8 cellular contexts compared by ENCODE assay signal in the genomic region with DNA sequence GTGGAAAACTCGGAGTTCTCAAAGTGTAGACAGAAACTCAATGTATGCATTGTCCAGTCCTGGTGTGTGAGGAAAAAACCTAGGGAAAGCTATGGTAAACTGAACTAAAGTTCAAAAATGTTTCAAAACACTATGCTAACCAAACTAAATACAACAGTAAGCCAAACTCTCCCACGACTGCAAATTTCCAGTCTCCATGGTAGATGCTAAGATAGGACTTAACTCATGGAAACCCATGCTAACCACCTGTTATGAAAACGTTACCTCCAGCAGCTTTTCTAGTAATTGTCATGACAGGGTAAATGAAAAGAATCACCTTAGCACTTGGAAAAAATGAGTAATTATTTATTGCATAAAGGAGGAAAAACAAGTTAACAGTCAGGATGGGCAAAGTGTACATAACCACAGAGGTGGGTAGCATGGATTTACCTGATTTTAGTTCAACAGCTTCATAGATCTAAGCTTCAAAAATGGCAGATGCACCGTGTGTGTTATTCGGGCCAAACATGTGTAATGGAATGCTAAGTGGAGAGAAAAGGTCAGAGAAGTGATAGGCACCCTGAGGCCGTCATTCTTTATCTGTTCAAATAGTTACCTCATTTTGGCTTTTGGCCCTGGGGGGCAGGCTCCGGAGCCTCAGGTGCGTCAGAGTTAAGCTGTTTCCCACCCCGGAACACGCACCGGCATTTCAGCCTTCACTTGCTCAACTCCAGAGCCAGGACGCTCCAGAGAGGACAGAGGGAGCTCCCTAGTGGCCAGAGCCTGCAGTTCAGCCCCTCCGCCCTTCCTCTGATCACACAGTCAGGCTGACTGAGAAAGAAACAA.
DNase-seq lines count a peak whose midpoint lies in the region; ATAC-seq and TF ChIP-seq lines count a peak whose summit lies in the region.

No MANE protein-coding gene starts in this region.

- no peak for TF ChIP-seq EP300 in esophagus muscularis mucosa (IDR thresholded peaks at IDR 0.05)

- WGBS in esophagus muscularis mucosa, result 43% methylated on average over 13 of the region's 13 CpGs

- H3K9me3 ChIP-seq in esophagus muscularis mucosa, result no peaks in the 10 kb centered on the region

- H3K36me3 ChIP-seq in esophagus muscularis mucosa, result peaks cover 0 to 15% (median 0%) of the 10 kb centered on the region in 4 donors

- H3K9me3 Mint-ChIP-seq in naive thymus-derived CD8-positive, alpha-beta T cell, result no peaks in the 10 kb centered on the region
- H3K9me3 Mint-ChIP-seq in stimulated activated effector memory CD8-positive, alpha-beta T cell treated with anti-CD3 and anti-CD28 coated beads, Interleukin-12 subunit alpha, Interleukin-12 subunit beta, amount 100 ng/mL, for 72 hours, result no peaks in the 10 kb centered on the region

- H3K4me3 Mint-ChIP-seq in naive thymus-derived CD8-positive, alpha-beta T cell, result peak overlapping the region; percentile 69 to 86 (median 78)
- H3K4me3 Mint-ChIP-seq in stimulated activated effector memory CD8-positive, alpha-beta T cell treated with anti-CD3 and anti-CD28 coated beads, Interleukin-12 subunit alpha, Interleukin-12 subunit beta, amount 100 ng/mL, for 72 hours, result peak overlapping the region; percentile 64

- H3K4me1 ChIP-seq in esophagus muscularis mucosa, result peaks cover 0 to 14% (median 6%) of the 10 kb centered on the region in 4 donors

- H3K36me3 Mint-ChIP-seq in naive thymus-derived CD8-positive, alpha-beta T cell, result peaks cover 0 to 2% (median 0%) of the 10 kb centered on the region in 3 donors
- H3K36me3 Mint-ChIP-seq in stimulated activated effector memory CD8-positive, alpha-beta T cell treated with anti-CD3 and anti-CD28 coated beads, Interleukin-12 subunit alpha, Interleukin-12 subunit beta, amount 100 ng/mL, for 72 hours, result peaks cover 5% of the 10 kb centered on the region

- no peaks in the 10 kb centered on the region for H3K27me3 Mint-ChIP-seq in naive thymus-derived CD8-positive, alpha-beta T cell

- POLR2A ChIA-PET in naive thymus-derived CD8-positive, alpha-beta T cell (lab: Charles Lee), result interaction anchor here (0.8 to 2.9 kb wide), 9 partner anchors 12 to 522 kb away, joined by 3 to 17 read pairs (median 5); partner anchors contain the start of genes EPC2, MBD5 and ORC4

- H3K4me1 Mint-ChIP-seq in naive thymus-derived CD8-positive, alpha-beta T cell, result peaks cover 13 to 23% (median 20%) of the 10 kb centered on the region in 4 donors
- peaks cover 10% of the 10 kb centered on the region for H3K4me1 Mint-ChIP-seq in stimulated activated effector memory CD8-positive, alpha-beta T cell treated with anti-CD3 and anti-CD28 coated beads, Interleukin-12 subunit alpha, Interleukin-12 subunit beta, amount 100 ng/mL, for 72 hours

- peak; percentile 65 to 89 (median 68) for TF ChIP-seq CTCF in esophagus muscularis mucosa (IDR thresholded peaks at IDR 0.05)

- DNase-seq in D341Med (ENCODE audit: low spot score) (peak; percentile 85), HT1080 (ENCODE audit: low read depth) (peak; percentile 87), OCI-M1 (lab: John Stamatoyannopoulos, UW) (peak; percentile 95), activated T-cell treated with anti-CD3 and anti-CD28 coated beads for 48 hours (ENCODE audit: low read depth) (peak; percentile 83), esophagus muscularis mucosa (ENCODE audit: extremely low spot score) (peak; percentile 94)
- DNase-seq in naive thymus-derived CD8-positive, alpha-beta T cell, result peak; percentile 62 to 92 (median 79)
- DNase-seq in stimulated activated effector memory CD8-positive, alpha-beta T cell treated with anti-CD3 and anti-CD28 coated beads, Interleukin-12 subunit alpha, Interleukin-12 subunit beta, amount 100 ng/mL, for 72 hours (ENCODE audit: low spot score in 2 of 2), result peak; percentile 71 to 89

- no peaks in the 10 kb centered on the region for H3K27me3 ChIP-seq in esophagus muscularis mucosa

- H3K27ac Mint-ChIP-seq in naive thymus-derived CD8-positive, alpha-beta T cell, result peak overlapping the region; percentile 57 to 91 (median 85)
- peak overlapping the region; percentile 69 for H3K27ac Mint-ChIP-seq in stimulated activated effector memory CD8-positive, alpha-beta T cell treated with anti-CD3 and anti-CD28 coated beads, Interleukin-12 subunit alpha, Interleukin-12 subunit beta, amount 100 ng/mL, for 72 hours

- peak; percentile 100 for ATAC-seq in GM21423 (IDR thresholded peaks at IDR 0.05; ENCODE audit: unreplicated experiment)
- ATAC-seq in naive thymus-derived CD8-positive, alpha-beta T cell, result peak; percentile 99
- ATAC-seq in stimulated activated effector memory CD8-positive, alpha-beta T cell treated with anti-CD3 and anti-CD28 coated beads, Interleukin-12 subunit alpha, Interleukin-12 subunit beta, amount 100 ng/mL, for 72 hours, result peak; percentile 100

- intact Hi-C loops in esophagus muscularis mucosa (cut with DNase I), result loop anchor here (5.0 kb wide), 2 partner anchors 517 to 572 kb away; no protein-coding TSS in a partner anchor

- H3K27ac ChIP-seq in esophagus muscularis mucosa (replicated peaks in 1 of 4), result no peak overlapping the region

- no peak for TF ChIP-seq POLR2A in esophagus muscularis mucosa (IDR thresholded peaks at IDR 0.05; ENCODE audit: low read depth)

- peak overlapping the region; percentile 22 to 51 (median 31) for H3K4me3 ChIP-seq in esophagus muscularis mucosa
